Comparison of ENCODE assay signal across 1 cellular context in the genomic region with DNA sequence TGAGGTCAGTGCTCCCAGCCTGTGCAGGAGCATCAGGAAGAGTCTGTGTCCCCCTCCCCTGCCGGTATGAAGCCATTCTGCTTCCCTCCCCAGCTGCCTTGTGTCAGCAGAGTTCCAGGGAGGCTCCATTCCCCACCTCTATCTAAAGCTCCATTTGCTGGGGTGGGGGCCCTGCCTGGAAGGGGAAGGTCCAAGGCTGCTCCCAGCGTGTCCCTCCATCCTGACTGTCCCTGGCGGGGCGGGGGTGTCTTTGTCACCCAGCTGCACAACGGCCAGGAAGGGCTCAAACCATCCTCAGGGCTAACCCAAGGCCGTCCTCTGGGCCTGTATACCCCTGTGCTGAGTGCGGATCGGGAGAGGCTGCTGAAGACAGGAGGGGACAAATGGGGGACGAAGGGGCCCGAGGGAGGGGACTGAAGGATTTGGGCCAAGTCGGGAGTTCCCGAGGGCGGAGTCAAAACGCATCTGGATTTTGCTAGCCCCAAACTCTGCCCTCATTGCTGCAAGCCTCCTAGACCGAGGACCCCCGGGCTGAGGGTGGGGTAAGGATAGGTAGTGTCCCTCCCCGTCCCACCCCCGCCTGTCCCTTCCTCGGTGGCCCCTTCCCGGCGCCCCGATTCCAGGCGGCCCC.
TF ChIP-seq lines count a peak whose summit lies in the region.

No MANE protein-coding gene starts in this region.

TF ChIP-seq in GM23338, 12 proteins besides CTCF, POLR2A, EP300 and RAD21 (continued from another document):
- TF ChIP-seq, protein P1, sequence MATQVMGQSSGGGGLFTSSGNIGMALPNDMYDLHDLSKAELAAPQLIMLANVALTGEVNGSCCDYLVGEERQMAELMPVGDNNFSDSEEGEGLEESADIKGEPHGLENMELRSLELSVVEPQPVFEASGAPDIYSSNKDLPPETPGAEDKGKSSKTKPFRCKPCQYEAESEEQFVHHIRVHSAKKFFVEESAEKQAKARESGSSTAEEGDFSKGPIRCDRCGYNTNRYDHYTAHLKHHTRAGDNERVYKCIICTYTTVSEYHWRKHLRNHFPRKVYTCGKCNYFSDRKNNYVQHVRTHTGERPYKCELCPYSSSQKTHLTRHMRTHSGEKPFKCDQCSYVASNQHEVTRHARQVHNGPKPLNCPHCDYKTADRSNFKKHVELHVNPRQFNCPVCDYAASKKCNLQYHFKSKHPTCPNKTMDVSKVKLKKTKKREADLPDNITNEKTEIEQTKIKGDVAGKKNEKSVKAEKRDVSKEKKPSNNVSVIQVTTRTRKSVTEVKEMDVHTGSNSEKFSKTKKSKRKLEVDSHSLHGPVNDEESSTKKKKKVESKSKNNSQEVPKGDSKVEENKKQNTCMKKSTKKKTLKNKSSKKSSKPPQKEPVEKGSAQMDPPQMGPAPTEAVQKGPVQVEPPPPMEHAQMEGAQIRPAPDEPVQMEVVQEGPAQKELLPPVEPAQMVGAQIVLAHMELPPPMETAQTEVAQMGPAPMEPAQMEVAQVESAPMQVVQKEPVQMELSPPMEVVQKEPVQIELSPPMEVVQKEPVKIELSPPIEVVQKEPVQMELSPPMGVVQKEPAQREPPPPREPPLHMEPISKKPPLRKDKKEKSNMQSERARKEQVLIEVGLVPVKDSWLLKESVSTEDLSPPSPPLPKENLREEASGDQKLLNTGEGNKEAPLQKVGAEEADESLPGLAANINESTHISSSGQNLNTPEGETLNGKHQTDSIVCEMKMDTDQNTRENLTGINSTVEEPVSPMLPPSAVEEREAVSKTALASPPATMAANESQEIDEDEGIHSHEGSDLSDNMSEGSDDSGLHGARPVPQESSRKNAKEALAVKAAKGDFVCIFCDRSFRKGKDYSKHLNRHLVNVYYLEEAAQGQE (IDR thresholded peaks at IDR 0.05; ENCODE audit: unreplicated experiment): no peak
- no peak for TF ChIP-seq CREB1 (CRISPR knock-in tag; IDR thresholded peaks at IDR 0.05; ENCODE audit: low read depth)
- TF ChIP-seq, protein P2, sequence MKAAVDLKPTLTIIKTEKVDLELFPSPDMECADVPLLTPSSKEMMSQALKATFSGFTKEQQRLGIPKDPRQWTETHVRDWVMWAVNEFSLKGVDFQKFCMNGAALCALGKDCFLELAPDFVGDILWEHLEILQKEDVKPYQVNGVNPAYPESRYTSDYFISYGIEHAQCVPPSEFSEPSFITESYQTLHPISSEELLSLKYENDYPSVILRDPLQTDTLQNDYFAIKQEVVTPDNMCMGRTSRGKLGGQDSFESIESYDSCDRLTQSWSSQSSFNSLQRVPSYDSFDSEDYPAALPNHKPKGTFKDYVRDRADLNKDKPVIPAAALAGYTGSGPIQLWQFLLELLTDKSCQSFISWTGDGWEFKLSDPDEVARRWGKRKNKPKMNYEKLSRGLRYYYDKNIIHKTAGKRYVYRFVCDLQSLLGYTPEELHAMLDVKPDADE (IDR thresholded peaks at IDR 0.05): no peak
- TF ChIP-seq POLR2AphosphoS5 (IDR thresholded peaks at IDR 0.05; ENCODE audit: low read depth): no peak
- TF ChIP-seq, protein P3, sequence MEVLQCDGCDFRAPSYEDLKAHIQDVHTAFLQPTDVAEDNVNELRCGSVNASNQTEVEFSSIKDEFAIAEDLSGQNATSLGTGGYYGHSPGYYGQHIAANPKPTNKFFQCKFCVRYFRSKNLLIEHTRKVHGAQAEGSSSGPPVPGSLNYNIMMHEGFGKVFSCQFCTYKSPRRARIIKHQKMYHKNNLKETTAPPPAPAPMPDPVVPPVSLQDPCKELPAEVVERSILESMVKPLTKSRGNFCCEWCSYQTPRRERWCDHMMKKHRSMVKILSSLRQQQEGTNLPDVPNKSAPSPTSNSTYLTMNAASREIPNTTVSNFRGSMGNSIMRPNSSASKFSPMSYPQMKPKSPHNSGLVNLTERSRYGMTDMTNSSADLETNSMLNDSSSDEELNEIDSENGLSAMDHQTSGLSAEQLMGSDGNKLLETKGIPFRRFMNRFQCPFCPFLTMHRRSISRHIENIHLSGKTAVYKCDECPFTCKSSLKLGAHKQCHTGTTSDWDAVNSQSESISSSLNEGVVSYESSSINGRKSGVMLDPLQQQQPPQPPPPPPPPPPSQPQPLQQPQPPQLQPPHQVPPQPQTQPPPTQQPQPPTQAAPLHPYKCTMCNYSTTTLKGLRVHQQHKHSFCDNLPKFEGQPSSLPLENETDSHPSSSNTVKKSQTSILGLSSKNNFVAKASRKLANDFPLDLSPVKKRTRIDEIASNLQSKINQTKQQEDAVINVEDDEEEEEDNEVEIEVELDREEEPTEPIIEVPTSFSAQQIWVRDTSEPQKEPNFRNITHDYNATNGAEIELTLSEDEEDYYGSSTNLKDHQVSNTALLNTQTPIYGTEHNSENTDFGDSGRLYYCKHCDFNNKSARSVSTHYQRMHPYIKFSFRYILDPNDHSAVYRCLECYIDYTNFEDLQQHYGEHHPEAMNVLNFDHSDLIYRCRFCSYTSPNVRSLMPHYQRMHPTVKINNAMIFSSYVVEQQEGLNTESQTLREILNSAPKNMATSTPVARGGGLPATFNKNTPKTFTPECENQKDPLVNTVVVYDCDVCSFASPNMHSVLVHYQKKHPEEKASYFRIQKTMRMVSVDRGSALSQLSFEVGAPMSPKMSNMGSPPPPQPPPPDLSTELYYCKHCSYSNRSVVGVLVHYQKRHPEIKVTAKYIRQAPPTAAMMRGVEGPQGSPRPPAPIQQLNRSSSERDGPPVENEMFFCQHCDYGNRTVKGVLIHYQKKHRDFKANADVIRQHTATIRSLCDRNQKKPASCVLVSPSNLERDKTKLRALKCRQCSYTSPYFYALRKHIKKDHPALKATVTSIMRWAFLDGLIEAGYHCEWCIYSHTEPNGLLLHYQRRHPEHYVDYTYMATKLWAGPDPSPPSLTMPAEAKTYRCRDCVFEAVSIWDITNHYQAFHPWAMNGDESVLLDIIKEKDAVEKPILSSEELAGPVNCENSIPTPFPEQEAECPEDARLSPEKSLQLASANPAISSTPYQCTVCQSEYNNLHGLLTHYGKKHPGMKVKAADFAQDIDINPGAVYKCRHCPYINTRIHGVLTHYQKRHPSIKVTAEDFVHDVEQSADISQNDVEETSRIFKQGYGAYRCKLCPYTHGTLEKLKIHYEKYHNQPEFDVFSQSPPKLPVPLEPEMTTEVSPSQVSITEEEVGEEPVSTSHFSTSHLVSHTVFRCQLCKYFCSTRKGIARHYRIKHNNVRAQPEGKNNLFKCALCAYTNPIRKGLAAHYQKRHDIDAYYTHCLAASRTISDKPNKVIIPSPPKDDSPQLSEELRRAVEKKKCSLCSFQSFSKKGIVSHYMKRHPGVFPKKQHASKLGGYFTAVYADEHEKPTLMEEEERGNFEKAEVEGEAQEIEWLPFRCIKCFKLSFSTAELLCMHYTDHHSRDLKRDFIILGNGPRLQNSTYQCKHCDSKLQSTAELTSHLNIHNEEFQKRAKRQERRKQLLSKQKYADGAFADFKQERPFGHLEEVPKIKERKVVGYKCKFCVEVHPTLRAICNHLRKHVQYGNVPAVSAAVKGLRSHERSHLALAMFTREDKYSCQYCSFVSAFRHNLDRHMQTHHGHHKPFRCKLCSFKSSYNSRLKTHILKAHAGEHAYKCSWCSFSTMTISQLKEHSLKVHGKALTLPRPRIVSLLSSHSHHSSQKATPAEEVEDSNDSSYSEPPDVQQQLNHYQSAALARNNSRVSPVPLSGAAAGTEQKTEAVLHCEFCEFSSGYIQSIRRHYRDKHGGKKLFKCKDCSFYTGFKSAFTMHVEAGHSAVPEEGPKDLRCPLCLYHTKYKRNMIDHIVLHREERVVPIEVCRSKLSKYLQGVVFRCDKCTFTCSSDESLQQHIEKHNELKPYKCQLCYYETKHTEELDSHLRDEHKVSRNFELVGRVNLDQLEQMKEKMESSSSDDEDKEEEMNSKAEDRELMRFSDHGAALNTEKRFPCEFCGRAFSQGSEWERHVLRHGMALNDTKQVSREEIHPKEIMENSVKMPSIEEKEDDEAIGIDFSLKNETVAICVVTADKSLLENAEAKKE (CRISPR knock-in tag; IDR thresholded peaks at IDR 0.05): no peak
